In genomic region chr20:34703061-34703572, GRCh38 we compare ENCODE assay signal across 9 cellular contexts. TPM values are rescaled to one million over a fixed set of nuclear protein-coding genes. Genes with fewer than 3 reads are reported as not detected.
DNase-seq lines count a peak whose midpoint lies in the region; ATAC-seq and TF ChIP-seq lines count a peak whose summit lies in the region.
"Had no signal": no experiment of that assay in that cellular context is flagged by ENCODE, and none has a peak within 500 bp of the region (broad histone marks: within the 10 kb centered on the region; RNA-seq: fewer than 3 reads in every experiment).

No MANE protein-coding gene starts in this region.

- peak overlapping the region; percentile 95 for H3K4me3 Mint-ChIP-seq in MCF 10A (ENCODE audit: unreplicated experiment)

- no peaks in the 10 kb centered on the region for H3K9me3 ChIP-seq in left ventricle myocardium inferior (replicated peaks)
- no peaks in the 10 kb centered on the region for H3K9me3 ChIP-seq in mononuclear cell (ENCODE audit: low read depth, low read length)
- H3K9me3 ChIP-seq in adrenal gland (replicated peaks in 1 of 3): no peaks in the 10 kb centered on the region

- no peaks in the 10 kb centered on the region for H3K9me3 Mint-ChIP-seq in MCF 10A (ENCODE audit: unreplicated experiment)

- intact Hi-C loops in left ventricle myocardium inferior (cut with micrococcal nuclease): no loop called here
- intact Hi-C loops in Right ventricle myocardium inferior (cut with DNase I): loop anchor here (5.0 kb wide), 2 partner anchors 76 to 391 kb away; no protein-coding TSS in a partner anchor
- intact Hi-C loops in MCF 10A (cut with micrococcal nuclease): no loop called here
- intact Hi-C loops in adrenal gland (cut with DNase I): loop anchor here (10.0 kb wide), 1 partner anchor 128 kb away; no protein-coding TSS in a partner anchor

- no peaks in the 10 kb centered on the region for H3K36me3 Mint-ChIP-seq in MCF 10A (ENCODE audit: insufficient read depth, unreplicated experiment)

- H3K27me3 ChIP-seq in left ventricle myocardium inferior (ENCODE audit: low read depth) (no peaks in the 10 kb centered on the region), mononuclear cell (ENCODE audit: insufficient read depth, low read length) (no peaks in the 10 kb centered on the region), adrenal gland (no peaks in the 10 kb centered on the region)

- TF ChIP-seq POLR2A in adrenal gland (IDR thresholded peaks at IDR 0.05): no peak

- no peak overlapping the region for H3K27ac Mint-ChIP-seq in MCF 10A (ENCODE audit: low read depth, unreplicated experiment)

- POLR2A ChIA-PET in MCF 10A (lab: Yijun Ruan, JAX): interaction anchor here (0.6 to 6.1 kb wide), 14 partner anchors 11 to 340 kb away, joined by 3 to 44 read pairs (median 4); partner anchors contain the start of genes DYNLRB1, ITCH and PIGU

- CTCF ChIA-PET in MCF 10A (lab: Yijun Ruan, JAX): interaction anchor here (0.6 to 3.1 kb wide), 7 partner anchors 18 to 390 kb away, joined by 3 to 27 read pairs (median 7); no protein-coding TSS in a partner anchor

- H3K4me1 ChIP-seq in left ventricle myocardium inferior: peaks cover 44% of the 10 kb centered on the region
- peaks cover 35% of the 10 kb centered on the region for H3K4me1 ChIP-seq in mononuclear cell (ENCODE audit: insufficient read depth, low read length)
- peaks cover 17 to 28% of the 10 kb centered on the region in 2 donors for H3K4me1 ChIP-seq in adrenal gland (replicated peaks in 1 of 2)

- H3K27me3 Mint-ChIP-seq in MCF 10A (ENCODE audit: insufficient read depth, unreplicated experiment): no peaks in the 10 kb centered on the region

- no peak for ATAC-seq in Right ventricle myocardium inferior

- 22 to 32% (median 25%) methylated on average over 5 of the region's 5 CpGs for WGBS in adrenal gland, 4 donors

- BruUV-seq in MCF 10A (replicated peaks; lab: Mats Ljungman, UMichigan): no TSS peak

- DNase-seq in left ventricle myocardium inferior (no peak), Right ventricle myocardium inferior (ENCODE audit: missing footprints) (no peak), MCF 10A (ENCODE audit: unreplicated experiment) (no peak), adrenal gland (no peak), GOT3 (lab: John Stamatoyannopoulos, UW) (no peak), NCI-H510A treated with DMSO at 0.1 percent for 48 hours (lab: John Stamatoyannopoulos, UW) (no peak)
- DNase-seq in stimulated activated CD4-positive, alpha-beta T cell treated with anti-CD3 and anti-CD28 coated beads, Interleukin-4, amount 100 ng/mL, for 4 hours: no peak
- DNase-seq: GF-D8 had no signal

- H3K27ac ChIP-seq in left ventricle myocardium inferior (replicated peaks) (peak overlapping the region; percentile 99), adrenal gland (peak overlapping the region in 2 of 5 donors; percentile 100)

- TF ChIP-seq CTCF in left ventricle myocardium inferior (IDR thresholded peaks at IDR 0.05; ENCODE audit: borderline replicate concordance) (no peak), MCF 10A (IDR thresholded peaks at IDR 0.05; ENCODE audit: unreplicated experiment) (no peak), adrenal gland (IDR thresholded peaks at IDR 0.05) (no peak)

- peak overlapping the region; percentile 79 for H3K4me3 ChIP-seq in left ventricle myocardium inferior
- H3K4me3 ChIP-seq in mononuclear cell (ENCODE audit: low read length): peak overlapping the region; percentile 63
- H3K4me3 ChIP-seq in adrenal gland: peak overlapping the region in 2 of 4 donors; percentile 92 to 94

- no peaks in the 10 kb centered on the region for H3K36me3 ChIP-seq in left ventricle myocardium inferior
- H3K36me3 ChIP-seq in adrenal gland (replicated peaks in 1 of 2): no peaks in the 10 kb centered on the region

- H3K4me1 Mint-ChIP-seq in MCF 10A (ENCODE audit: insufficient read depth, unreplicated experiment): peaks cover 8% of the 10 kb centered on the region

RNA-seq across cellular contexts. Expression of gene TP53INP2, which starts 1.0 kb away (rescaled TPM):
- 132 TPM for total RNA-seq in left ventricle myocardium inferior
- 113 TPM for total RNA-seq in Right ventricle myocardium inferior
- total RNA-seq in MCF 10A (2022): 1.8 and 3.6 TPM in 2 replicates
- total RNA-seq in mononuclear cell: 7.7 TPM
- total RNA-seq in adrenal gland: 10 to 100 TPM; 11.5 to 74.5 (median 20.1) TPM
- 10 to 100 TPM; 15.4 to 58.2 (median 18.6) TPM for polyA plus RNA-seq in adrenal gland

RNA-seq across cellular contexts. Expression of gene PIGU, which starts 26.2 kb away (rescaled TPM):
- total RNA-seq in left ventricle myocardium inferior (13.7 TPM), Right ventricle myocardium inferior (12.9 TPM), MCF 10A (2022) (14.2 and 14.5 TPM in 2 replicates), mononuclear cell (4.3 TPM), adrenal gland (10 to 100 TPM; 19.6 to 33.7 (median 22.1) TPM)
- 10 to 100 TPM; 16.8 to 64.1 (median 25.7) TPM for polyA plus RNA-seq in adrenal gland

Comparison
In these comparisons a context has a peak if more than half of its experiments do, and no peak if none do; other contexts are left out.
1. intact Hi-C loops: an anchor here in Right ventricle myocardium inferior (5.0 kb wide) and adrenal gland (10.0 kb wide); none called in left ventricle myocardium inferior and MCF 10A.